Comparison of ENCODE assay signal across 1 cellular context in genomic region chr17:37494401-37494831, GRCh38.
TF ChIP-seq lines count a peak whose summit lies in the region.

No MANE protein-coding gene starts in this region.

TF ChIP-seq in HepG2, 621 proteins besides CTCF, POLR2A, EP300 and RAD21 (continued from another document):
- TF ChIP-seq ARID4A (CRISPR knock-in tag; IDR thresholded peaks at IDR 0.05; ENCODE audit: borderline replicate concordance) (0 out of 2 replicates have a peak, but pooled peaks have one; percentile 42), SAP130 (CRISPR knock-in tag; IDR thresholded peaks at IDR 0.05; ENCODE audit: low read depth) (peak; percentile 58), ARID5B (CRISPR knock-in tag; IDR thresholded peaks at IDR 0.05) (peak; percentile 31; the same call in 1 of the 2 replicates), RCOR2 (CRISPR knock-in tag; IDR thresholded peaks at IDR 0.05) (0 out of 2 replicates have a peak, but pooled peaks have one; percentile 33), ZMYM3 (CRISPR knock-in tag; IDR thresholded peaks at IDR 0.05) (peak; percentile 77; the same call in 1 of the 2 replicates), ZNF354B (CRISPR knock-in tag; IDR thresholded peaks at IDR 0.05) (no peak), SALL1 (CRISPR knock-in tag; IDR thresholded peaks at IDR 0.05) (peak; percentile 26; the same call in 1 of the 2 replicates), THRA (CRISPR knock-in tag; IDR thresholded peaks at IDR 0.05; ENCODE audit: borderline replicate concordance) (peak; percentile 80; the same call in 1 of the 2 replicates), PHF21A (CRISPR knock-in tag; IDR thresholded peaks at IDR 0.05) (peak; percentile 55; the same call in 1 of the 2 replicates), TFAP4 (IDR thresholded peaks at IDR 0.05; ENCODE audit: borderline replicate concordance, low read depth) (peak; percentile 13; the same call in 1 of the 2 replicates), GABPA (IDR thresholded peaks at IDR 0.05; ENCODE audit: low read depth, low read length) (no peak), GABPA (CRISPR knock-in tag; IDR thresholded peaks at IDR 0.05; ENCODE audit: low read depth) (no peak), SMC3 (IDR thresholded peaks at IDR 0.05; ENCODE audit: low read length) (peak; percentile 8; the same call in 1 of the 2 replicates), GFI1 (CRISPR knock-in tag; IDR thresholded peaks at IDR 0.05; ENCODE audit: borderline replicate concordance) (peak; percentile 79), ZNF644 (CRISPR knock-in tag; IDR thresholded peaks at IDR 0.05; ENCODE audit: low read depth) (no peak)
